Comparison of ENCODE assay signal across 12 cellular contexts in the genomic region with DNA sequence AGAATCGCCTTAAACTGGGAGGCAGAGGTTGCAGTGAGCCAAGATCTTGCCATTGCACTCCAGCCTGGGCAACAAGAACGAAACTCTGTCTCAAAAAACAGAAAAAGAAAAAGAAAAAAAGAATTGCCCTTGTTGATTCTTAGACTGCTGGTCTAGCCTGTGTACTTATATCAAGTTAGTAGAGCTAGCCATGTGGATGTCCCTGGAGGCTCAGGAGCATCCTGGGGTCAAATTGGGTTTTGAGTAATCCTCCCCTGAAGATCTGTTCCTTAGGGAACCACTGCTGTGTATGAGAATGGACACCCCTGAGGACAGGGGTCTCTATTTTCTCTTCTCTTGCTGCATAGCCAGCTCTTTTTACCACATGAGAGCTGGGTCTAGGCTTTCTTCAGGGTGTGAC. TPM values are rescaled to one million over a fixed set of nuclear protein-coding genes. Genes with fewer than 3 reads are reported as not detected.
DNase-seq lines count a peak whose midpoint lies in the region; ATAC-seq and TF ChIP-seq lines count a peak whose summit lies in the region.
"Had no signal": no experiment of that assay in that cellular context is flagged by ENCODE, and none has a peak within 500 bp of the region (broad histone marks: within the 10 kb centered on the region; RNA-seq: fewer than 3 reads in every experiment).

No MANE protein-coding gene starts in this region.

- H3K4me1 ChIP-seq in osteoblast (ENCODE audit: insufficient read depth, low read length): peaks cover 39% of the 10 kb centered on the region

- no peak for ATAC-seq in CD4-positive, alpha-beta T cell (ENCODE audit: poor library complexity)
- ATAC-seq in GM21786 (IDR thresholded peaks at IDR 0.05; ENCODE audit: unreplicated experiment): peak; percentile 7
- ATAC-seq in activated naive CD4-positive, alpha-beta T cell treated with anti-CD3 and anti-CD28 coated beads, Interleukin-2, amount 50 U/mL, for 72 hours: no peak

- peaks cover 80% of the 10 kb centered on the region for H3K36me3 Mint-ChIP-seq in CD4-positive, alpha-beta T cell (ENCODE audit: low read depth)
- peaks cover 35 to 40% of the 10 kb centered on the region in 2 donors for H3K36me3 Mint-ChIP-seq in activated naive CD4-positive, alpha-beta T cell treated with anti-CD3 and anti-CD28 coated beads, Interleukin-2, amount 50 U/mL, for 72 hours

- H2AFZ ChIP-seq in osteoblast (ENCODE audit: low read length): no peak overlapping the region

- H3K4me3 ChIP-seq in osteoblast (ENCODE audit: insufficient read depth, low read length): no peak overlapping the region
- H3K4me3 ChIP-seq: cardiac muscle cell had no signal

- peak overlapping the region; percentile 87 for H3K27ac Mint-ChIP-seq in CD4-positive, alpha-beta T cell
- H3K27ac Mint-ChIP-seq in activated naive CD4-positive, alpha-beta T cell treated with anti-CD3 and anti-CD28 coated beads, Interleukin-2, amount 50 U/mL, for 72 hours: peak overlapping the region; percentile 46 to 86

- H3K4me2 ChIP-seq in osteoblast (ENCODE audit: insufficient read depth, low read length): no peak overlapping the region
- H3K4me2 ChIP-seq: SK-N-SH had no signal

- CTCF ChIA-PET in CD4-positive, alpha-beta T cell (lab: Charles Lee): interaction anchor here (1.3 to 23.0 kb wide), 3 partner anchors 17 to 39 kb away, joined by 3 to 278 read pairs (median 14); a partner anchor contains a TSS

- H3K9me3 Mint-ChIP-seq in CD4-positive, alpha-beta T cell: no peaks in the 10 kb centered on the region
- H3K9me3 Mint-ChIP-seq in activated naive CD4-positive, alpha-beta T cell treated with anti-CD3 and anti-CD28 coated beads, Interleukin-2, amount 50 U/mL, for 72 hours: no peaks in the 10 kb centered on the region

- DNase-seq in CD4-positive, alpha-beta T cell: no peak
- DNase-seq in activated naive CD4-positive, alpha-beta T cell treated with anti-CD3 and anti-CD28 coated beads, Interleukin-2, amount 50 U/mL, for 72 hours (ENCODE audit: low spot score in 2 of 2): no peak
- DNase-seq in osteoblast (ENCODE audit: insufficient read length, low spot score, missing footprints): no peak
- no peak for DNase-seq in NCI-H345 treated with DMSO at 0.1 percent for 48 hours (lab: John Stamatoyannopoulos, UW; ENCODE audit: unreplicated experiment)
- DNase-seq in SKM-1 treated with dmso at 0.1 percent for 144 hours (lab: John Stamatoyannopoulos, UW; ENCODE audit: unreplicated experiment): no peak
- no peak for DNase-seq in D341Med (ENCODE audit: low spot score)
- DNase-seq in GM13977 (ENCODE audit: low spot score): no peak
- DNase-seq: DMS153, NCI-H526, SK-N-SH had no signal

- peaks cover 89% of the 10 kb centered on the region for H3K4me1 Mint-ChIP-seq in CD4-positive, alpha-beta T cell (ENCODE audit: low read depth)

- intact Hi-C loops in CD4-positive, alpha-beta T cell (cut with DNase I, micrococcal nuclease): no loop called here

- in situ Hi-C loops in GM13977 (cut with MboI; ENCODE audit: low pct_unique_long_range_greater_than_20kb, low sequenced_read_pairs, unreplicated experiment): no loop called here

- H3K36me3 ChIP-seq in osteoblast (ENCODE audit: insufficient read depth, low read length): peaks cover 62% of the 10 kb centered on the region
- H3K36me3 ChIP-seq: cardiac muscle cell had no signal

- peaks cover 68% of the 10 kb centered on the region for H3K79me2 ChIP-seq in osteoblast (ENCODE audit: insufficient read depth, low read length)

- POLR2A ChIA-PET in CD4-positive, alpha-beta T cell (lab: Charles Lee): interaction anchor here (1.0 to 14.1 kb wide), 7 partner anchors 10 to 61 kb away, joined by 3 to 271 read pairs (median 25); a partner anchor contains a TSS

- peak overlapping the region; percentile 74 for H3K27ac ChIP-seq in CD4-positive, alpha-beta T cell (ENCODE audit: low read depth, low read length)
- peak overlapping the region; percentile 59 for H3K27ac ChIP-seq in osteoblast (ENCODE audit: low read depth, low read length)
- H3K27ac ChIP-seq: cardiac muscle cell had no signal

- H4K20me1 ChIP-seq in osteoblast (ENCODE audit: insufficient read depth, low read length): peaks cover 52% of the 10 kb centered on the region

- H3K27me3 Mint-ChIP-seq in CD4-positive, alpha-beta T cell: no peaks in the 10 kb centered on the region

- H3K27me3 ChIP-seq in CD4-positive, alpha-beta T cell (ENCODE audit: control insufficient read depth, insufficient read depth, low read length): no peaks in the 10 kb centered on the region
- H3K27me3 ChIP-seq in osteoblast (ENCODE audit: insufficient read depth, low read length): no peaks in the 10 kb centered on the region
- H3K27me3 ChIP-seq: cardiac muscle cell had no signal

- TF ChIP-seq CTCF in CD4-positive, alpha-beta T cell (IDR thresholded peaks at IDR 0.05): no peak
- TF ChIP-seq CTCF in osteoblast (IDR thresholded peaks at IDR 0.05; ENCODE audit: extremely low read depth, low read depth, low read length) (no peak), GM13977 (IDR thresholded peaks at IDR 0.05; ENCODE audit: extremely low read depth, insufficient read depth, missing control alignments) (no peak)

- H3K4me3 Mint-ChIP-seq in CD4-positive, alpha-beta T cell: peak overlapping the region; percentile 70

- H3K9me3 ChIP-seq in CD4-positive, alpha-beta T cell (ENCODE audit: control insufficient read depth, low read length): no peaks in the 10 kb centered on the region
- no peaks in the 10 kb centered on the region for H3K9me3 ChIP-seq in osteoblast (ENCODE audit: low read depth, low read length)
- H3K9me3 ChIP-seq: SK-N-SH had no signal

RNA-seq across cellular contexts. Expression of a gene that starts 21.5 kb away (rescaled TPM):
- total RNA-seq in CD4-positive, alpha-beta T cell: 10 to 100 TPM; 29.0 to 32.1 TPM
- 10 to 100 TPM; 21.4 to 29.6 TPM for total RNA-seq in activated naive CD4-positive, alpha-beta T cell treated with anti-CD3 and anti-CD28 coated beads, Interleukin-2, amount 50 U/mL, for 72 hours
- total RNA-seq in osteoblast: 12.1 and 12.3 TPM in 2 replicates

RNA-seq across cellular contexts. Expression of a gene that starts 21.6 kb away (rescaled TPM):
- total RNA-seq in CD4-positive, alpha-beta T cell: 10 to 100 TPM; 46.3 to 51.0 TPM
- total RNA-seq in activated naive CD4-positive, alpha-beta T cell treated with anti-CD3 and anti-CD28 coated beads, Interleukin-2, amount 50 U/mL, for 72 hours: 10 to 100 TPM; 33.7 to 80.2 TPM
- 35.4 and 36.9 TPM in 2 replicates for total RNA-seq in osteoblast

RNA-seq across cellular contexts. Expression of a gene that starts 24.9 kb away (rescaled TPM):
- 100 to 1,000 TPM; 187 to 197 TPM for total RNA-seq in CD4-positive, alpha-beta T cell
- total RNA-seq in activated naive CD4-positive, alpha-beta T cell treated with anti-CD3 and anti-CD28 coated beads, Interleukin-2, amount 50 U/mL, for 72 hours: 10 to 100 TPM; 69.0 to 97.7 TPM
- 35.1 and 36.9 TPM in 2 replicates for total RNA-seq in osteoblast

RNA-seq across cellular contexts. Expression of a gene that starts 44.0 kb away (rescaled TPM):
- 1 to 10 TPM; 4.3 to 4.7 TPM for total RNA-seq in CD4-positive, alpha-beta T cell
- 1 to 10 TPM; 9.7 to 9.8 TPM for total RNA-seq in activated naive CD4-positive, alpha-beta T cell treated with anti-CD3 and anti-CD28 coated beads, Interleukin-2, amount 50 U/mL, for 72 hours
- total RNA-seq in osteoblast: 30.8 and 30.9 TPM in 2 replicates

RNA-seq across cellular contexts. Expression of a gene that starts 53.3 kb away (rescaled TPM):
- not detected for total RNA-seq in CD4-positive, alpha-beta T cell
- total RNA-seq in activated naive CD4-positive, alpha-beta T cell treated with anti-CD3 and anti-CD28 coated beads, Interleukin-2, amount 50 U/mL, for 72 hours: under 1 TPM; 0.43 to 0.48 TPM
- under 0.01 TPM in 1 of 2 replicates, not detected in the other for total RNA-seq in osteoblast
